Comparison of ENCODE assay signal across 21 cellular contexts in the genomic region with DNA sequence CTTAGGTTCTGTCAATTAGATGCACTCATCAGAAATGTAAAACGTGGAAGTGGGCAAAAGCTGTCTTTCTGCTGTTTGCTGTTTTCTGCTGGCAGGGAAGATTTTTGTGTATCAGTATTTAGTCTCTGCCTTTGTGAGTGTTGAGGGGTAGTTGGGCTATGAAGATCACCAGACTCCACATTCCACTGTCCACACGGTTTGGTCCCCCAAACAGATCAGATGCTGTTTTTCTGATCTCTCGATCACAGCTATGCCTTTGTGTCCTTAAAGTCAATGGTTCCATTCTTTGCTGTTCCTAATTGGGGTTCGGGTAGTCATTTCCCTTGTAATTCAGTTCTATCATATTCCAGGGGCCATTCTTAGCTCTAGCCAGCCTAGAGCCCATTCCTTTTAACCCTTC.
"Had no signal": no experiment of that assay in that cellular context is flagged by ENCODE, and none has a peak within 500 bp of the region (broad histone marks: within the 10 kb centered on the region; RNA-seq: fewer than 3 reads in every experiment).

No MANE protein-coding gene starts in this region.

- H3K36me3 Mint-ChIP-seq: immature natural killer cell; natural killer cell treated with Interleukin-12 subunit alpha and Interleukin-12 subunit beta and Interleukin-15 and Interleukin-18, amount 100 ng/mL, for 72 hours had no signal

- H3K36me3 ChIP-seq: colonic mucosa, esophagus muscularis mucosa, right lobe of liver, suprapubic skin had no signal

- H3K4me3 ChIP-seq: colonic mucosa, esophagus muscularis mucosa, lung, mucosa of descending colon, right lobe of liver, suprapubic skin had no signal

- H3K27ac ChIP-seq: colonic mucosa, esophagus muscularis mucosa, right lobe of liver, suprapubic skin had no signal

- ATAC-seq: foreskin keratinocyte; mucosa of descending colon; natural killer cell treated with Interleukin-12 subunit alpha and Interleukin-12 subunit beta and Interleukin-15 and Interleukin-18, amount 100 ng/mL, for 72 hours; right lobe of liver; stimulated activated naive B cell treated with anti-CD40 and anti-IgM and Interleukin-4, amounts not matched to agents 10 μg/mL and 1 μg/mL and 100 μg/mL, for 72 hours had no signal

- H3K4me3 Mint-ChIP-seq: central memory CD8-positive, alpha-beta T cell; dendritic cell treated with granulocyte-macrophage colony-stimulating factor and Interleukin-4, amounts not matched to agents 40 ng/mL and 50 ng/mL, for 4 days; immature natural killer cell; mesothelial cell of epicardium; naive B cell; natural killer cell treated with Interleukin-12 subunit alpha and Interleukin-12 subunit beta and Interleukin-15 and Interleukin-18, amount 100 ng/mL, for 72 hours; stimulated activated naive B cell treated with anti-CD40 and anti-IgM and Interleukin-4, amounts not matched to agents 10 μg/mL and 1 μg/mL and 100 μg/mL, for 72 hours; stimulated activated naive CD8-positive, alpha-beta T cell treated with anti-CD3 and anti-CD28 coated beads, Interleukin-15, Interleukin-2, amounts not matched to agents 100 ng/mL and 50 ng/mL, for 24 hours had no signal

- H3K4me1 Mint-ChIP-seq: central memory CD8-positive, alpha-beta T cell; immature natural killer cell had no signal

- DNase-seq: colonic mucosa; effector memory CD4-positive, alpha-beta T cell; foreskin keratinocyte; immature natural killer cell; mesenchymal stem cell; mucosa of descending colon; naive B cell; right lobe of liver; small intestine; stimulated activated CD4-positive, alpha-beta T cell treated with anti-CD3 and anti-CD28 coated beads, Interleukin-15, amount 100 ng/mL, for 24 hours; stimulated activated CD4-positive, alpha-beta T cell treated with anti-CD3 and anti-CD28 coated beads, Interleukin-2, amount 100 ng/mL, for 48 hours; stimulated activated naive B cell treated with anti-CD40 and anti-IgM and Interleukin-4, amounts not matched to agents 10 μg/mL and 1 μg/mL and 100 μg/mL, for 72 hours; trophoblast cell had no signal

- H3K4me1 ChIP-seq: colonic mucosa, foreskin keratinocyte, right lobe of liver had no signal

- H3K27me3 ChIP-seq: colonic mucosa, esophagus muscularis mucosa, right lobe of liver, suprapubic skin had no signal

- H3K27ac Mint-ChIP-seq: dendritic cell treated with granulocyte-macrophage colony-stimulating factor and Interleukin-4, amounts not matched to agents 40 ng/mL and 50 ng/mL, for 4 days; immature natural killer cell; mesothelial cell of epicardium; natural killer cell treated with Interleukin-12 subunit alpha and Interleukin-12 subunit beta and Interleukin-15 and Interleukin-18, amount 100 ng/mL, for 72 hours; stimulated activated naive B cell treated with anti-CD40 and anti-IgM and Interleukin-4, amounts not matched to agents 10 μg/mL and 1 μg/mL and 100 μg/mL, for 72 hours; stimulated activated naive CD8-positive, alpha-beta T cell treated with anti-CD3 and anti-CD28 coated beads, Interleukin-15, Interleukin-2, amounts not matched to agents 100 ng/mL and 50 ng/mL, for 24 hours had no signal

- H3K9me3 ChIP-seq: colonic mucosa, esophagus muscularis mucosa, mucosa of descending colon, right lobe of liver, suprapubic skin had no signal

- H3K27me3 Mint-ChIP-seq: stimulated activated naive B cell treated with anti-CD40 and anti-IgM and Interleukin-4, amounts not matched to agents 10 μg/mL and 1 μg/mL and 100 μg/mL, for 72 hours had no signal

- H3K9me3 Mint-ChIP-seq: natural killer cell treated with Interleukin-12 subunit alpha and Interleukin-12 subunit beta and Interleukin-15 and Interleukin-18, amount 100 ng/mL, for 72 hours had no signal
